In the genomic region with DNA sequence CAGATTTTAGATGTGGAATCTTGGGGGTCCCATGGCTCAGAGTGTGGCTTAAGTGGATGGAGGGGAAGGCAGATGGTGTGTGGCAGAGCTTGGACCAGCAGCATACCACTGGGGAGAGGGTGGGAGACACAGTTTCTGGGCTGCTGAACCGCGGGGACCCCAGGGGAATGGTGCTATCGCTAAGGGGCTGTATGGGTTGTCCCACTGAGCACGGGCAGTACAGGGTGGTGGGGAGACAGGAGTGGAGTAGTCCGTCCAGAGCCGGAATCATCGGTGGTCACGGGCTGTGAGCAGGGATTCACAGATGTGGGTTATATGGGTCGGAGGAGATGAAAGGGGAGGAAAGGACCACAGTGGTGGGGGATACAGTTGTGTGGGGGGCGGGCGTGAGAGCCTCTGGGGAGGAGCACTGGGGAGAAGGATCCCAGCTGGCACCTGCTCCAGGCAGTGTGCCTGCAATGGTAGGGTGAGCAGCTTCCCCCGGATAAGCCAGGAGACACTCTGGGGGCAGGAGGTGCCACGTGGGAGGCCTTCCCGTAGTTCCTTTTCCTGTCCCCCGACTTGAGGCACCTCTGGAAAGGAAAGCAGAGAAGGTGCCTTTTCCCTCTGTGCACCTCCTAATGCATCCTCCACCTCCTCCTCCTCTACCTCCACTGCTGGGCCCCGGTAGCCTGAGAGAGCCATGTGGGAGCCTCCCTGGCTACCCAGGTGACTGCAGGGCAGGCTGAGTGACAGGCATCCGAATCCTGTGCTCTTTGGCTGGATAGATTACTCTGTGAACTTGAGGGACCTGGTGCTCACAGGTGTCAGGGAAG, we compare ENCODE assay signal across 14 cellular contexts. TPM values are rescaled to one million over a fixed set of nuclear protein-coding genes. Genes with fewer than 3 reads are reported as not detected.
"Had no signal": no experiment of that assay in that cellular context is flagged by ENCODE, and none has a peak within 500 bp of the region (broad histone marks: within the 10 kb centered on the region; RNA-seq: fewer than 3 reads in every experiment).

No MANE protein-coding gene starts in this region.

- H3K36me3 Mint-ChIP-seq: activated naive CD8-positive, alpha-beta T cell; natural killer cell treated with Interleukin-12 subunit alpha and Interleukin-12 subunit beta and Interleukin-15 and Interleukin-18, amount 100 ng/mL, for 72 hours; type B pancreatic cell had no signal

- H3K27ac Mint-ChIP-seq: activated naive CD8-positive, alpha-beta T cell; natural killer cell treated with Interleukin-12 subunit alpha and Interleukin-12 subunit beta and Interleukin-15 and Interleukin-18, amount 100 ng/mL, for 72 hours; type B pancreatic cell had no signal

- DNase-seq: activated CD4-positive, alpha-beta T cell treated with anti-CD3 and anti-CD28 coated beads, Interleukin-2, amount 50 U/mL, for 48 hours; activated effector memory CD4-positive, alpha-beta T cell treated with anti-CD3 and anti-CD28 coated beads, Interleukin-2, amount 50 U/mL, for 16 hours; activated T-cell treated with anti-CD3 and anti-CD28 coated beads, Interleukin-2, amount 50 U/mL, for 4 hours; amygdala; esophagus squamous epithelium; foreskin fibroblast; left lung had no signal

- H3K27me3 Mint-ChIP-seq: activated naive CD8-positive, alpha-beta T cell had no signal

- ATAC-seq: activated CD4-positive, CD25-positive, alpha-beta regulatory T cell treated with anti-CD3 and anti-CD28 coated beads, Interleukin-2, amount 50 U/mL, for 24 hours; activated T-cell treated with anti-CD3 and anti-CD28 coated beads, Interleukin-2, amount 50 U/mL, for 4 hours; left lung; natural killer cell treated with Interleukin-12 subunit alpha and Interleukin-12 subunit beta and Interleukin-15 and Interleukin-18, amount 100 ng/mL, for 72 hours had no signal

- H3K36me3 ChIP-seq: breast epithelium, left lung had no signal

- H3K9me3 ChIP-seq: breast epithelium, esophagus squamous epithelium, left lung had no signal

- H3K4me3 Mint-ChIP-seq: activated naive CD8-positive, alpha-beta T cell; activated T-cell treated with anti-CD3 and anti-CD28 coated beads, Interleukin-2, amount 50 U/mL, for 4 hours; natural killer cell treated with Interleukin-12 subunit alpha and Interleukin-12 subunit beta and Interleukin-15 and Interleukin-18, amount 100 ng/mL, for 72 hours; type B pancreatic cell had no signal

- H3K27ac ChIP-seq: breast epithelium, left lung had no signal

- H3K27me3 ChIP-seq: breast epithelium, esophagus squamous epithelium, left lung had no signal

- H3K4me3 ChIP-seq: breast epithelium, esophagus squamous epithelium, left lung, skin epidermis had no signal

- H3K9me3 Mint-ChIP-seq: activated T-cell treated with anti-CD3 and anti-CD28 coated beads, Interleukin-2, amount 50 U/mL, for 4 hours; natural killer cell treated with Interleukin-12 subunit alpha and Interleukin-12 subunit beta and Interleukin-15 and Interleukin-18, amount 100 ng/mL, for 72 hours; type B pancreatic cell had no signal

RNA-seq across cellular contexts. Expression of a gene that starts 24.9 kb away (rescaled TPM):
- total RNA-seq: T-helper 2 cell treated with Interferon-gamma antibody and Interleukin-4, amounts not matched to agents 100 ng/mL and 5 ng/mL, for 36 hours had no signal
